In genomic region chr17:48586355-48586924, GRCh38 we compare ENCODE assay signal across 3 cellular contexts.
TF ChIP-seq lines count a peak whose summit lies in the region.

No MANE protein-coding gene starts in this region.

TF ChIP-seq in liver, 16 proteins besides CTCF, POLR2A, EP300 and RAD21:
- TF ChIP-seq MAX (IDR thresholded peaks at IDR 0.05): no peak
- TF ChIP-seq EGR1 (IDR thresholded peaks at IDR 0.05; ENCODE audit: low read depth in 2 of 2): no peak
- TF ChIP-seq YY1 (IDR thresholded peaks at IDR 0.05): no peak
- no peak for TF ChIP-seq ATF3 (IDR thresholded peaks at IDR 0.05)
- no peak for TF ChIP-seq JUND (IDR thresholded peaks at IDR 0.05)
- TF ChIP-seq, protein P1, sequence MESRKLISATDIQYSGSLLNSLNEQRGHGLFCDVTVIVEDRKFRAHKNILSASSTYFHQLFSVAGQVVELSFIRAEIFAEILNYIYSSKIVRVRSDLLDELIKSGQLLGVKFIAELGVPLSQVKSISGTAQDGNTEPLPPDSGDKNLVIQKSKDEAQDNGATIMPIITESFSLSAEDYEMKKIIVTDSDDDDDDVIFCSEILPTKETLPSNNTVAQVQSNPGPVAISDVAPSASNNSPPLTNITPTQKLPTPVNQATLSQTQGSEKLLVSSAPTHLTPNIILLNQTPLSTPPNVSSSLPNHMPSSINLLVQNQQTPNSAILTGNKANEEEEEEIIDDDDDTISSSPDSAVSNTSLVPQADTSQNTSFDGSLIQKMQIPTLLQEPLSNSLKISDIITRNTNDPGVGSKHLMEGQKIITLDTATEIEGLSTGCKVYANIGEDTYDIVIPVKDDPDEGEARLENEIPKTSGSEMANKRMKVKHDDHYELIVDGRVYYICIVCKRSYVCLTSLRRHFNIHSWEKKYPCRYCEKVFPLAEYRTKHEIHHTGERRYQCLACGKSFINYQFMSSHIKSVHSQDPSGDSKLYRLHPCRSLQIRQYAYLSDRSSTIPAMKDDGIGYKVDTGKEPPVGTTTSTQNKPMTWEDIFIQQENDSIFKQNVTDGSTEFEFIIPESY (IDR thresholded peaks at IDR 0.05): no peak
- no peak for TF ChIP-seq GABPA (IDR thresholded peaks at IDR 0.05 in 1 of 2, conservative IDR thresholded peaks at IDR 0.05 in 1 of 2)
- TF ChIP-seq SP1 (IDR thresholded peaks at IDR 0.05): no peak
- TF ChIP-seq, protein P2, sequence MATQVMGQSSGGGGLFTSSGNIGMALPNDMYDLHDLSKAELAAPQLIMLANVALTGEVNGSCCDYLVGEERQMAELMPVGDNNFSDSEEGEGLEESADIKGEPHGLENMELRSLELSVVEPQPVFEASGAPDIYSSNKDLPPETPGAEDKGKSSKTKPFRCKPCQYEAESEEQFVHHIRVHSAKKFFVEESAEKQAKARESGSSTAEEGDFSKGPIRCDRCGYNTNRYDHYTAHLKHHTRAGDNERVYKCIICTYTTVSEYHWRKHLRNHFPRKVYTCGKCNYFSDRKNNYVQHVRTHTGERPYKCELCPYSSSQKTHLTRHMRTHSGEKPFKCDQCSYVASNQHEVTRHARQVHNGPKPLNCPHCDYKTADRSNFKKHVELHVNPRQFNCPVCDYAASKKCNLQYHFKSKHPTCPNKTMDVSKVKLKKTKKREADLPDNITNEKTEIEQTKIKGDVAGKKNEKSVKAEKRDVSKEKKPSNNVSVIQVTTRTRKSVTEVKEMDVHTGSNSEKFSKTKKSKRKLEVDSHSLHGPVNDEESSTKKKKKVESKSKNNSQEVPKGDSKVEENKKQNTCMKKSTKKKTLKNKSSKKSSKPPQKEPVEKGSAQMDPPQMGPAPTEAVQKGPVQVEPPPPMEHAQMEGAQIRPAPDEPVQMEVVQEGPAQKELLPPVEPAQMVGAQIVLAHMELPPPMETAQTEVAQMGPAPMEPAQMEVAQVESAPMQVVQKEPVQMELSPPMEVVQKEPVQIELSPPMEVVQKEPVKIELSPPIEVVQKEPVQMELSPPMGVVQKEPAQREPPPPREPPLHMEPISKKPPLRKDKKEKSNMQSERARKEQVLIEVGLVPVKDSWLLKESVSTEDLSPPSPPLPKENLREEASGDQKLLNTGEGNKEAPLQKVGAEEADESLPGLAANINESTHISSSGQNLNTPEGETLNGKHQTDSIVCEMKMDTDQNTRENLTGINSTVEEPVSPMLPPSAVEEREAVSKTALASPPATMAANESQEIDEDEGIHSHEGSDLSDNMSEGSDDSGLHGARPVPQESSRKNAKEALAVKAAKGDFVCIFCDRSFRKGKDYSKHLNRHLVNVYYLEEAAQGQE (IDR thresholded peaks at IDR 0.05): no peak
- TF ChIP-seq FOXA2 (IDR thresholded peaks at IDR 0.05): no peak
- no peak for TF ChIP-seq FOXA1 (IDR thresholded peaks at IDR 0.05)
- TF ChIP-seq HNF4A (conservative IDR thresholded peaks at IDR 0.05): no peak
- no peak for TF ChIP-seq RXRA (IDR thresholded peaks at IDR 0.05)
- TF ChIP-seq HNF4G (IDR thresholded peaks at IDR 0.05): no peak
- TF ChIP-seq NR2F2 (IDR thresholded peaks at IDR 0.05): no peak
- TF ChIP-seq TAF1 (conservative IDR thresholded peaks at IDR 0.05): no peak

TF ChIP-seq in HepG2, 621 proteins besides CTCF, POLR2A, EP300 and RAD21:
- TF ChIP-seq NFKB2 (CRISPR knock-in tag; IDR thresholded peaks at IDR 0.05; ENCODE audit: borderline replicate concordance): no peak
- no peak for TF ChIP-seq ZNF234 (CRISPR knock-in tag; conservative IDR thresholded peaks at IDR 0.05)

TF ChIP-seq in HEK293T, 16 proteins besides CTCF, POLR2A, EP300 and RAD21:
- no peak for TF ChIP-seq HDGF (IDR thresholded peaks at IDR 0.05; ENCODE audit: borderline replicate concordance)
- TF ChIP-seq ZNF384 (IDR thresholded peaks at IDR 0.05): no peak
- no peak for TF ChIP-seq ELF4 (IDR thresholded peaks at IDR 0.05)
- no peak for TF ChIP-seq CTBP1 (IDR thresholded peaks at IDR 0.05; ENCODE audit: borderline replicate concordance)
- no peak for TF ChIP-seq NFRKB (IDR thresholded peaks at IDR 0.05)
- TF ChIP-seq SUZ12 (IDR thresholded peaks at IDR 0.05): no peak
- TF ChIP-seq LEF1 (IDR thresholded peaks at IDR 0.05; ENCODE audit: borderline replicate concordance): no peak
- no peak for TF ChIP-seq BHLHE40 (IDR thresholded peaks at IDR 0.05; ENCODE audit: borderline replicate concordance)
- no peak for TF ChIP-seq FOXM1 (IDR thresholded peaks at IDR 0.05; ENCODE audit: borderline replicate concordance)
- no peak for TF ChIP-seq TARDBP (IDR thresholded peaks at IDR 0.05)
- no peak for TF ChIP-seq SP1 (IDR thresholded peaks at IDR 0.05)
